ENCODE assay signal across 1 cellular context in genomic region chr17:83078378-83079339, GRCh38.
TF ChIP-seq lines count a peak whose summit lies in the region.

No MANE protein-coding gene starts in this region.

TF ChIP-seq in H1, 55 proteins besides CTCF, POLR2A, EP300 and RAD21 (continued from another document):
- TF ChIP-seq TBP (IDR thresholded peaks at IDR 0.05; ENCODE audit: low read depth, low read length) (no peak), SIN3A (conservative IDR thresholded peaks at IDR 0.05 in 1 of 2, IDR thresholded peaks at IDR 0.05 in 1 of 2; ENCODE audit: low read depth in 1 of 2, low read length in 2 of 2) (no peak), RXRA (IDR thresholded peaks at IDR 0.05; ENCODE audit: insufficient read depth, low read depth, low read length) (no peak), EZH2 (IDR thresholded peaks at IDR 0.05; ENCODE audit: low read depth, low read length, severe bottlenecking) (peak; percentile 65), TAF1 (IDR thresholded peaks at IDR 0.05; ENCODE audit: low read depth, low read length) (no peak), RNF2 (IDR thresholded peaks at IDR 0.05; ENCODE audit: borderline replicate concordance, low read depth, low read length, missing control alignments, poor library complexity, severe bottlenecking) (peak; percentile 45), SAP30 (IDR thresholded peaks at IDR 0.05; ENCODE audit: insufficient read depth, insufficient replicate concordance, low read length) (no peak), HDAC2 (IDR thresholded peaks at IDR 0.05; ENCODE audit: borderline replicate concordance in 1 of 2, low read depth in 2 of 2, low read length in 2 of 2) (no peak), KDM4A (IDR thresholded peaks at IDR 0.05; ENCODE audit: low read depth, low read length, severe bottlenecking) (peak; percentile 78), KDM1A (IDR thresholded peaks at IDR 0.05; ENCODE audit: borderline replicate concordance, low read length) (no peak)
- TF ChIP-seq, protein P1, sequence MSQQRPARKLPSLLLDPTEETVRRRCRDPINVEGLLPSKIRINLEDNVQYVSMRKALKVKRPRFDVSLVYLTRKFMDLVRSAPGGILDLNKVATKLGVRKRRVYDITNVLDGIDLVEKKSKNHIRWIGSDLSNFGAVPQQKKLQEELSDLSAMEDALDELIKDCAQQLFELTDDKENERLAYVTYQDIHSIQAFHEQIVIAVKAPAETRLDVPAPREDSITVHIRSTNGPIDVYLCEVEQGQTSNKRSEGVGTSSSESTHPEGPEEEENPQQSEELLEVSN (IDR thresholded peaks at IDR 0.05): peak; percentile 35; the same call in 1 of the 2 replicates
- TF ChIP-seq, protein P2, sequence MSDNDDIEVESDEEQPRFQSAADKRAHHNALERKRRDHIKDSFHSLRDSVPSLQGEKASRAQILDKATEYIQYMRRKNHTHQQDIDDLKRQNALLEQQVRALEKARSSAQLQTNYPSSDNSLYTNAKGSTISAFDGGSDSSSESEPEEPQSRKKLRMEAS (IDR thresholded peaks at IDR 0.05): peak; percentile 55
TF ChIP-seq in H1: peak in this region for 6.
